In the genomic region with DNA sequence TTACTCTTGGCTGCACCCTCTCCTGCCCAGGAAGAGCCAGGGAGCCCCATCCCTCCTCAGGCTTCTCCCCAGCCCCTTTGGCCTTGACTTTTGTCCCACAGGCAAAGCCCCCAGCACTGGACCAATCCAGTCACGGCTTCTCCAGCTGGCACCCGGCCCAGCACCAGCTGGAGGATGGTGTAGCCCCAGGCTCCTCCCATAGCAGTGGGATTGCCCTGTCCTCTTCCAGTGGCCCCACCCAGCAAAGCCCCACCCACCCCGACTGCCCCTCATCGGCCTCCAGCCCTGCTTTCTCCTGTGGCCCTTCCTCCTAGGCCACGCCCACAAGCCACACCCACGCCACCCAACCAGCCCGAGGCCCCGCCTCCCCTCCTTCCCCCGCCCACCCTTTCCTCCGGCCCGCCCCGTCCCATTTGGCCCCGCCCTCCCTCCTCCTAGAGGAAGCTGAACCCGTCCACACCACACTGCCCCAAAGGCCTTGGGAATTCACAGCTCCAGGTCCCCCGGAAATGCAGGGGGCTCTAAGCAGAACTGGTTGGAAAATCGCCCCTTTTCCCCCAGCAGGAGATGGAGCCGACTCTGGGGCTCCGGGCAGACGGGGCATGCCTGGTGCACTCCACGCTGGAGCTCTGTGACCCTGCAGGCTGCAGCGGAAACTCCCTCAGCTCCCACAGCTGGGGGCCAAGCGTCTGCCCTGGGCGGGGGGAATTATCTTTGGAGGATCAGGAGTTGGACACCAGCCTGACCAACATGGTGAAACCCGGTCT, we compare ENCODE assay signal across 8 cellular contexts. TPM values are rescaled to one million over a fixed set of nuclear protein-coding genes. Genes with fewer than 3 reads are reported as not detected.
DNase-seq lines count a peak whose midpoint lies in the region; ATAC-seq and TF ChIP-seq lines count a peak whose summit lies in the region.

No MANE protein-coding gene starts in this region.

- H3K9me3 Mint-ChIP-seq in CD8-positive, alpha-beta T cell: no peaks in the 10 kb centered on the region
- no peaks in the 10 kb centered on the region for H3K9me3 Mint-ChIP-seq in activated naive CD8-positive, alpha-beta T cell treated with anti-CD3 and anti-CD28 coated beads, Interleukin-2, amount 10 ng/mL, durations not matched to agents 7 days and 5 days

- H3K27ac ChIP-seq in CD8-positive, alpha-beta T cell (ENCODE audit: low read depth, low read length): no peak overlapping the region
- H3K27ac ChIP-seq in HEK293 (ENCODE audit: extremely low read depth, low read depth, low read length) (no peak overlapping the region), right cardiac atrium (ENCODE audit: low read length) (no peak overlapping the region)

- no peak overlapping the region for H3K4me3 ChIP-seq in CD8-positive, alpha-beta T cell (ENCODE audit: low read depth, low read length)
- H3K4me3 ChIP-seq in HEK293 (ENCODE audit: low read depth, low read length): no peak overlapping the region
- H3K4me3 ChIP-seq in NT2/D1 (ENCODE audit: insufficient read length, low read depth): no peak overlapping the region
- no peak overlapping the region for H3K4me3 ChIP-seq in right cardiac atrium (ENCODE audit: low read length)
- H3K4me3 ChIP-seq in skeletal muscle cell (ENCODE audit: low read depth, low read length): no peak overlapping the region

- POLR2A ChIA-PET in CD8-positive, alpha-beta T cell (lab: Charles Lee): interaction anchor here (0.7 kb wide), 1 partner anchor 40 kb away, joined by 3 read pairs; no protein-coding TSS in a partner anchor
- POLR2A ChIA-PET in HEK293 (lab: Yijun Ruan, JAX): interaction anchor here (0.5 to 0.6 kb wide), 2 partner anchors 185 to 1681 kb away, joined by 3 read pairs; no protein-coding TSS in a partner anchor
- POLR2A ChIA-PET in activated naive CD8-positive, alpha-beta T cell treated with anti-CD3 and anti-CD28 coated beads, Interleukin-2, amount 10 ng/mL, durations not matched to agents 7 days and 5 days (lab: Charles Lee): interaction anchor here (1.0 to 1.2 kb wide), 2 partner anchors 25 to 145 kb away, joined by 3 read pairs; partner anchors contain the start of gene GET4

- CTCF ChIA-PET in CD8-positive, alpha-beta T cell (lab: Charles Lee): no interaction called here
- CTCF ChIA-PET in HEK293 (lab: Yijun Ruan, JAX): interaction anchor here (0.6 to 1.3 kb wide), 4 partner anchors 28 to 143 kb away, joined by 3 to 6 read pairs (median 4); partner anchors contain the start of gene GPR146

- no peak for TF ChIP-seq CTCF in CD8-positive, alpha-beta T cell (IDR thresholded peaks at IDR 0.05)
- TF ChIP-seq CTCF in HEK293 (tag by site-specific recombination; IDR thresholded peaks at IDR 0.05): no peak

- intact Hi-C loops in CD8-positive, alpha-beta T cell (cut with DNase I, micrococcal nuclease): no loop called here
- intact Hi-C loops in right cardiac atrium (cut with DNase I): no loop called here

- no peak overlapping the region for H3K9ac ChIP-seq in NT2/D1 (ENCODE audit: insufficient read length, low read depth)

- no peak overlapping the region for H3K4me3 Mint-ChIP-seq in CD8-positive, alpha-beta T cell
- no peak overlapping the region for H3K4me3 Mint-ChIP-seq in activated naive CD8-positive, alpha-beta T cell treated with anti-CD3 and anti-CD28 coated beads, Interleukin-2, amount 10 ng/mL, durations not matched to agents 7 days and 5 days

- H3K36me3 Mint-ChIP-seq in CD8-positive, alpha-beta T cell: peaks cover 13% of the 10 kb centered on the region
- H3K36me3 Mint-ChIP-seq in activated naive CD8-positive, alpha-beta T cell treated with anti-CD3 and anti-CD28 coated beads, Interleukin-2, amount 10 ng/mL, durations not matched to agents 7 days and 5 days: no peaks in the 10 kb centered on the region

- no peaks in the 10 kb centered on the region for H3K9me3 ChIP-seq in CD8-positive, alpha-beta T cell (ENCODE audit: low read length)
- H3K9me3 ChIP-seq in HEK293 (ENCODE audit: control insufficient read depth, insufficient read depth, low read depth, low read length) (no peaks in the 10 kb centered on the region), NT2/D1 (ENCODE audit: insufficient read depth, low read length) (no peaks in the 10 kb centered on the region), right cardiac atrium (ENCODE audit: control insufficient read depth, low read length) (no peaks in the 10 kb centered on the region)

- WGBS in right cardiac atrium: 21% methylated on average over 24 of the region's 24 CpGs

- H3K36me3 ChIP-seq in CD8-positive, alpha-beta T cell (ENCODE audit: insufficient read depth, low read length): peaks cover 9% of the 10 kb centered on the region
- H3K36me3 ChIP-seq in HEK293 (ENCODE audit: control insufficient read depth in 2 of 2, insufficient read depth in 1 of 2, low read length in 2 of 2) (peaks cover 0 to 6% of the 10 kb centered on the region in 2 experiments; a peak in 1 of 3 replicates), NT2/D1 (ENCODE audit: insufficient read depth, insufficient read length, low read length) (peaks cover 30% of the 10 kb centered on the region)

- H3K4me1 ChIP-seq in CD8-positive, alpha-beta T cell (ENCODE audit: insufficient read depth, low read length): no peaks in the 10 kb centered on the region
- H3K4me1 ChIP-seq in HEK293 (ENCODE audit: control insufficient read depth, insufficient read depth, low read length) (peaks cover 5% of the 10 kb centered on the region; the same call in 1 of the 2 replicates), NT2/D1 (ENCODE audit: insufficient read depth, insufficient read length) (peaks cover 22% of the 10 kb centered on the region), right cardiac atrium (ENCODE audit: control insufficient read depth, insufficient read depth, low read length) (no peaks in the 10 kb centered on the region)

- ATAC-seq in CD8-positive, alpha-beta T cell: peak; percentile 56
- peak; percentile 38 for ATAC-seq in activated naive CD8-positive, alpha-beta T cell treated with anti-CD3 and anti-CD28 coated beads, Interleukin-2, amount 10 ng/mL, durations not matched to agents 7 days and 5 days (ENCODE audit: low read depth)
- ATAC-seq in right cardiac atrium (peak; percentile 63 to 78), GM19351 (IDR thresholded peaks at IDR 0.05; ENCODE audit: unreplicated experiment) (no peak)

- H3K27me3 ChIP-seq in CD8-positive, alpha-beta T cell (ENCODE audit: insufficient read depth, low read length): no peaks in the 10 kb centered on the region
- peaks cover 23% of the 10 kb centered on the region for H3K27me3 ChIP-seq in NT2/D1 (ENCODE audit: insufficient read depth, insufficient read length)
- no peaks in the 10 kb centered on the region for H3K27me3 ChIP-seq in right cardiac atrium (ENCODE audit: control insufficient read depth, insufficient read depth)

- H3K4me1 Mint-ChIP-seq in CD8-positive, alpha-beta T cell (ENCODE audit: low read depth): no peaks in the 10 kb centered on the region
- H3K4me1 Mint-ChIP-seq in activated naive CD8-positive, alpha-beta T cell treated with anti-CD3 and anti-CD28 coated beads, Interleukin-2, amount 10 ng/mL, durations not matched to agents 7 days and 5 days: no peaks in the 10 kb centered on the region

- H3K27me3 Mint-ChIP-seq in CD8-positive, alpha-beta T cell (ENCODE audit: low read depth): no peaks in the 10 kb centered on the region
- no peaks in the 10 kb centered on the region for H3K27me3 Mint-ChIP-seq in activated naive CD8-positive, alpha-beta T cell treated with anti-CD3 and anti-CD28 coated beads, Interleukin-2, amount 10 ng/mL, durations not matched to agents 7 days and 5 days

- no peak overlapping the region for H3K27ac Mint-ChIP-seq in CD8-positive, alpha-beta T cell
- no peak overlapping the region for H3K27ac Mint-ChIP-seq in activated naive CD8-positive, alpha-beta T cell treated with anti-CD3 and anti-CD28 coated beads, Interleukin-2, amount 10 ng/mL, durations not matched to agents 7 days and 5 days

- peak in 3 of 7 experiments; percentile 34 to 51 (median 38) for DNase-seq in CD8-positive, alpha-beta T cell
- DNase-seq in NT2/D1 (ENCODE audit: low read depth, low spot score) (peak; percentile 95), right cardiac atrium (peak; percentile 89 to 92 (median 90)), skeletal muscle cell (ENCODE audit: low read depth) (peak; percentile 62), cortex of kidney (lab: John Stamatoyannopoulos, UW) (no peak)
- DNase-seq in activated naive CD8-positive, alpha-beta T cell treated with anti-CD3 and anti-CD28 coated beads, Interleukin-2, amount 10 ng/mL, durations not matched to agents 7 days and 5 days: peak; percentile 64

TF ChIP-seq in HEK293, 187 proteins besides CTCF, POLR2A, EP300 and RAD21 (continues in another document):
- TF ChIP-seq, protein P1, sequence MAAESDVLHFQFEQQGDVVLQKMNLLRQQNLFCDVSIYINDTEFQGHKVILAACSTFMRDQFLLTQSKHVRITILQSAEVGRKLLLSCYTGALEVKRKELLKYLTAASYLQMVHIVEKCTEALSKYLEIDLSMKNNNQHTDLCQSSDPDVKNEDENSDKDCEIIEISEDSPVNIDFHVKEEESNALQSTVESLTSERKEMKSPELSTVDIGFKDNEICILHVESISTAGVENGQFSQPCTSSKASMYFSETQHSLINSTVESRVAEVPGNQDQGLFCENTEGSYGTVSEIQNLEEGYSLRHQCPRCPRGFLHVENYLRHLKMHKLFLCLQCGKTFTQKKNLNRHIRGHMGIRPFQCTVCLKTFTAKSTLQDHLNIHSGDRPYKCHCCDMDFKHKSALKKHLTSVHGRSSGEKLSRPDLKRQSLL (tag by site-specific recombination; IDR thresholded peaks at IDR 0.05): peak; percentile 70
- TF ChIP-seq SP2 (tag by site-specific recombination; IDR thresholded peaks at IDR 0.05): peak; percentile 44
- TF ChIP-seq GLI4 (tag by site-specific recombination; IDR thresholded peaks at IDR 0.05): no peak
- no peak for TF ChIP-seq ZSCAN5A (tag by site-specific recombination; IDR thresholded peaks at IDR 0.05)

RNA-seq across cellular contexts. Expression of gene GET4, which starts 25.2 kb away (rescaled TPM):
- total RNA-seq in CD8-positive, alpha-beta T cell: 10 to 100 TPM; 75.4 to 83.1 TPM
- 10 to 100 TPM; 44.1 to 44.7 TPM for total RNA-seq in activated naive CD8-positive, alpha-beta T cell treated with anti-CD3 and anti-CD28 coated beads, Interleukin-2, amount 10 ng/mL, durations not matched to agents 7 days and 5 days
- total RNA-seq in right cardiac atrium: 10 to 100 TPM; 20.1 to 23.6 (median 22.2) TPM
- 22.2 TPM for polyA plus RNA-seq in right cardiac atrium

RNA-seq across cellular contexts. Expression of gene ADAP1, which starts 52.9 kb away (rescaled TPM):
- 10 to 100 TPM; 10.9 to 11.5 TPM for total RNA-seq in CD8-positive, alpha-beta T cell
- 10 to 100 TPM; 25.0 to 29.8 TPM for total RNA-seq in activated naive CD8-positive, alpha-beta T cell treated with anti-CD3 and anti-CD28 coated beads, Interleukin-2, amount 10 ng/mL, durations not matched to agents 7 days and 5 days
- 1 to 10 TPM; 4.8 to 7.1 (median 6.4) TPM for total RNA-seq in right cardiac atrium
- polyA plus RNA-seq in right cardiac atrium: 8.4 TPM
